ENCODE assay signal across 11 cellular contexts in genomic region chr11:2402106-2402505, GRCh38. TPM values are rescaled to one million over a fixed set of nuclear protein-coding genes. Genes with fewer than 3 reads are reported as not detected.
DNase-seq lines count a peak whose midpoint lies in the region; ATAC-seq and TF ChIP-seq lines count a peak whose summit lies in the region.
"Had no signal": no experiment of that assay in that cellular context is flagged by ENCODE, and none has a peak within 500 bp of the region (broad histone marks: within the 10 kb centered on the region; RNA-seq: fewer than 3 reads in every experiment).

No MANE protein-coding gene starts in this region.

- DNase-seq in A673 (ENCODE audit: low spot score) (no peak), HCT116 (ENCODE audit: low read depth, low spot score) (no peak), DMS79 (lab: John Stamatoyannopoulos, UW) (no peak), right cardiac atrium (no peak)
- DNase-seq: esophagus squamous epithelium, NCI-H1092 had no signal

- no peaks in the 10 kb centered on the region for H3K9me2 ChIP-seq in HCT116 (ENCODE audit: insufficient read depth)

- POLR2A ChIA-PET in A673 (lab: Charles Lee; ENCODE audit: low non-redundant PET): no interaction called here
- POLR2A ChIA-PET in HCT116 (lab: Charles Lee): no interaction called here

- H4K20me1 ChIP-seq in HCT116 (ENCODE audit: insufficient read depth): no peaks in the 10 kb centered on the region

- BruUV-seq in A673 (replicated peaks; lab: Mats Ljungman, UMichigan) (no TSS peak), HCT116 (replicated peaks; lab: Mats Ljungman, UMichigan) (no TSS peak)

- TF ChIP-seq RAD21 in HCT116 (IDR thresholded peaks at IDR 0.05; ENCODE audit: low read depth): no peak

- CTCF ChIA-PET in A673 (lab: Charles Lee) (no interaction called here), HCT116 (lab: Charles Lee) (interaction anchor here (5.0 kb wide), 1 partner anchor 18 kb away, joined by 42 read pairs; no protein-coding TSS in a partner anchor)

- H3K4me2 ChIP-seq in HCT116 (ENCODE audit: low read length): peak overlapping the region; percentile 97

- H3K27ac ChIP-seq in A673 (ENCODE audit: low read depth, low read length, poor library complexity, severe bottlenecking) (no peak overlapping the region), HCT116 (ENCODE audit: low read depth, low read length) (peak overlapping the region; percentile 73; the same call in 1 of the 2 replicates), iPS-20b (ENCODE audit: low read length) (no peak overlapping the region), right cardiac atrium (ENCODE audit: low read length) (no peak overlapping the region)

- 88% methylated on average over 13 of the region's 13 CpGs for WGBS in right cardiac atrium

- H3K27me3 ChIP-seq in A673 (replicated peaks; ENCODE audit: insufficient read depth, low read depth, low read length, poor library complexity) (no peaks in the 10 kb centered on the region), HCT116 (ENCODE audit: insufficient read depth, low read length) (no peaks in the 10 kb centered on the region), iPS-20b (ENCODE audit: insufficient read depth, low read length) (no peaks in the 10 kb centered on the region), right cardiac atrium (ENCODE audit: control insufficient read depth, insufficient read depth) (no peaks in the 10 kb centered on the region)
- H3K27me3 ChIP-seq: esophagus squamous epithelium had no signal

- H3K9me3 ChIP-seq in A673 (ENCODE audit: low read depth, low read length, poor library complexity, severe bottlenecking) (no peaks in the 10 kb centered on the region), HCT116 (ENCODE audit: control insufficient read depth in 1 of 2, insufficient read depth in 1 of 2, low read depth in 1 of 2, low read length in 2 of 2) (no peaks in the 10 kb centered on the region), iPS-20b (ENCODE audit: insufficient read depth, low read depth, low read length) (no peaks in the 10 kb centered on the region), right cardiac atrium (ENCODE audit: control insufficient read depth, low read length) (no peaks in the 10 kb centered on the region)
- H3K9me3 ChIP-seq: esophagus squamous epithelium had no signal

- no peak for ATAC-seq in HCT116
- ATAC-seq in activated T-helper 17 cell treated with anti-CD3 and anti-CD28 coated beads, Interleukin-2, amount 50 U/mL, for 72 hours (replicated peaks): no peak
- no peak for ATAC-seq in HG03196 (IDR thresholded peaks at IDR 0.05; ENCODE audit: unreplicated experiment)
- no peak for ATAC-seq in HG02981 (IDR thresholded peaks at IDR 0.05; ENCODE audit: unreplicated experiment)
- ATAC-seq in right cardiac atrium: no peak

- H3K9ac ChIP-seq in HCT116 (ENCODE audit: low read length) (peak overlapping the region; percentile 96), iPS-20b (ENCODE audit: low read depth, low read length) (0 out of 2 replicates have a peak overlapping the region, but pooled peaks have one; percentile 99)

- H3K27ac Mint-ChIP-seq in activated T-helper 17 cell treated with anti-CD3 and anti-CD28 coated beads, Interleukin-2, amount 50 U/mL, for 72 hours: no peak overlapping the region

- intact Hi-C loops in A673 (cut with micrococcal nuclease; ENCODE audit: unreplicated experiment) (no loop called here), HCT116 (cut with micrococcal nuclease) (loop anchor here (5.0 kb wide), 3 partner anchors 95 to 220 kb away; no protein-coding TSS in a partner anchor), right cardiac atrium (cut with DNase I) (loop anchor here in 1 of 4 donors (5.0 kb wide), 1 partner anchor 90 kb away; no protein-coding TSS in a partner anchor)

- no peaks in the 10 kb centered on the region for H3K4me1 Mint-ChIP-seq in activated T-helper 17 cell treated with anti-CD3 and anti-CD28 coated beads, Interleukin-2, amount 50 U/mL, for 72 hours

- RAD21 ChIA-PET in HCT116 (lab: Charles Lee; ENCODE audit: low non-redundant PET in 1 of 2, low total read pairs in 2 of 2, uncharacterized antibody in 2 of 2, unreplicated experiment in 2 of 2): no interaction called here

- peaks cover 25% of the 10 kb centered on the region for H3K36me3 Mint-ChIP-seq in activated T-helper 17 cell treated with anti-CD3 and anti-CD28 coated beads, Interleukin-2, amount 50 U/mL, for 72 hours (ENCODE audit: low read depth)

- TF ChIP-seq CTCF in A673 (conservative IDR thresholded peaks at IDR 0.05; ENCODE audit: low read depth, low read length) (no peak), HCT116 (IDR thresholded peaks at IDR 0.05 in 2 of 3, conservative IDR thresholded peaks at IDR 0.05 in 1 of 3; ENCODE audit: borderline replicate concordance in 1 of 3, insufficient read depth in 1 of 3, low read depth in 2 of 3, low read length in 2 of 3) (no peak)

- H3K27me3 Mint-ChIP-seq in activated T-helper 17 cell treated with anti-CD3 and anti-CD28 coated beads, Interleukin-2, amount 50 U/mL, for 72 hours: no peaks in the 10 kb centered on the region

- H3K79me2 ChIP-seq in HCT116 (ENCODE audit: insufficient read depth, low read length): peaks cover 20% of the 10 kb centered on the region

- H3K4me3 Mint-ChIP-seq in activated T-helper 17 cell treated with anti-CD3 and anti-CD28 coated beads, Interleukin-2, amount 50 U/mL, for 72 hours: peak overlapping the region; percentile 82

- H2AFZ ChIP-seq in HCT116 (ENCODE audit: low read depth, low read length, poor library complexity, severe bottlenecking): no peak overlapping the region

- H3K36me3 ChIP-seq in A673 (ENCODE audit: insufficient read depth, low read length, poor library complexity, severe bottlenecking) (no peaks in the 10 kb centered on the region), HCT116 (ENCODE audit: control insufficient read depth in 1 of 2, insufficient read depth in 2 of 2, low read length in 2 of 2) (peaks cover 7 to 10% of the 10 kb centered on the region in 2 experiments; a peak in 3 of 4 replicates), iPS-20b (ENCODE audit: insufficient read depth, low read depth, low read length) (peaks cover 15% of the 10 kb centered on the region; the same call in 1 of the 2 replicates)

- H3K4me1 ChIP-seq in A673 (ENCODE audit: insufficient read depth, low read length, poor library complexity, severe bottlenecking) (peaks cover 8% of the 10 kb centered on the region), HCT116 (ENCODE audit: control insufficient read depth in 1 of 2, insufficient read depth in 2 of 2, low read length in 2 of 2) (peaks cover 16 to 27% of the 10 kb centered on the region in 2 experiments), iPS-20b (ENCODE audit: insufficient read depth, low read length) (no peaks in the 10 kb centered on the region; the same call in 1 of the 2 replicates), right cardiac atrium (ENCODE audit: control insufficient read depth, insufficient read depth, low read length) (peaks cover 13% of the 10 kb centered on the region)

- peak overlapping the region; percentile 82 for H3K4me3 ChIP-seq in A673 (ENCODE audit: low read depth, low read length, poor library complexity, severe bottlenecking)
- peak overlapping the region; percentile 100 for H3K4me3 ChIP-seq in HCT116 (replicated peaks in 1 of 2; ENCODE audit: low read depth in 1 of 2, low read length in 2 of 2)
- H3K4me3 ChIP-seq in iPS-20b (ENCODE audit: low read length): no peak overlapping the region
- H3K4me3 ChIP-seq in right cardiac atrium (ENCODE audit: low read length): no peak overlapping the region

- TF ChIP-seq POLR2A in HCT116 (IDR thresholded peaks at IDR 0.05; ENCODE audit: borderline replicate concordance, extremely low read depth, insufficient read depth, insufficient read length): no peak

- H3K9me3 Mint-ChIP-seq in activated T-helper 17 cell treated with anti-CD3 and anti-CD28 coated beads, Interleukin-2, amount 50 U/mL, for 72 hours: no peaks in the 10 kb centered on the region

TF ChIP-seq in HCT116, 20 proteins besides CTCF, POLR2A, EP300 and RAD21 (continues in another document):
- TF ChIP-seq CEBPB (IDR thresholded peaks at IDR 0.05; ENCODE audit: low read depth) (no peak), CBX3 (IDR thresholded peaks at IDR 0.05; ENCODE audit: low read depth) (no peak), POLR2AphosphoS5 (IDR thresholded peaks at IDR 0.05; ENCODE audit: low read depth, low read length) (no peak), EGR1 (IDR thresholded peaks at IDR 0.05; ENCODE audit: low read depth) (no peak), MAX (IDR thresholded peaks at IDR 0.05) (no peak), SP1 (IDR thresholded peaks at IDR 0.05; ENCODE audit: low read depth) (no peak), ELF1 (IDR thresholded peaks at IDR 0.05; ENCODE audit: borderline replicate concordance, low read depth) (no peak), JUND (IDR thresholded peaks at IDR 0.05) (no peak), EZH2 (IDR thresholded peaks at IDR 0.05) (no peak)
- TF ChIP-seq, protein P1, sequence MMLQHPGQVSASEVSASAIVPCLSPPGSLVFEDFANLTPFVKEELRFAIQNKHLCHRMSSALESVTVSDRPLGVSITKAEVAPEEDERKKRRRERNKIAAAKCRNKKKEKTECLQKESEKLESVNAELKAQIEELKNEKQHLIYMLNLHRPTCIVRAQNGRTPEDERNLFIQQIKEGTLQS (IDR thresholded peaks at IDR 0.05): no peak

RNA-seq across cellular contexts. Expression of gene TSSC4, which starts 1.6 kb away (rescaled TPM):
- total RNA-seq in A673 (2021) (41.3 and 46.8 TPM in 2 replicates), HCT116 (2021; ENCODE audit: unreplicated experiment) (47.1 TPM), right cardiac atrium (10 to 100 TPM; 30.5 to 50.4 (median 37.1) TPM)
- 40.5 and 46.1 TPM in 2 replicates for polyA plus RNA-seq in HCT116 (2012)
- total RNA-seq in activated T-helper 17 cell treated with anti-CD3 and anti-CD28 coated beads, Interleukin-2, amount 50 U/mL, for 72 hours: 10 to 100 TPM; 19.7 to 58.7 TPM
- 31.8 TPM for polyA plus RNA-seq in right cardiac atrium

RNA-seq across cellular contexts. Expression of gene CD81, which starts 25.0 kb away (rescaled TPM):
- total RNA-seq in A673 (2021) (183 and 194 TPM in 2 replicates), HCT116 (2021; ENCODE audit: unreplicated experiment) (296 TPM), right cardiac atrium (100 to 1,000 TPM; 677 to 920 (median 748) TPM)
- 454 and 578 TPM in 2 replicates for polyA plus RNA-seq in HCT116 (2012)
- 100 to 1,000 TPM; 147 to 170 TPM for total RNA-seq in activated T-helper 17 cell treated with anti-CD3 and anti-CD28 coated beads, Interleukin-2, amount 50 U/mL, for 72 hours
- polyA plus RNA-seq in right cardiac atrium: 869 TPM

RNA-seq across cellular contexts. Expression of gene TRPM5, which starts 42.2 kb away (rescaled TPM):
- not detected in 2 replicates for total RNA-seq in A673 (2021)
- 0.07 TPM for total RNA-seq in HCT116 (2021; ENCODE audit: unreplicated experiment)
- polyA plus RNA-seq in HCT116 (2012): not detected in 2 replicates
- not detected for total RNA-seq in activated T-helper 17 cell treated with anti-CD3 and anti-CD28 coated beads, Interleukin-2, amount 50 U/mL, for 72 hours
- total RNA-seq in right cardiac atrium: not detected
- 0.02 TPM for polyA plus RNA-seq in right cardiac atrium
- total RNA-seq: esophagus squamous epithelium, RPMI7951 had no signal

RNA-seq across cellular contexts. Expression of gene KCNQ1, which starts 42.7 kb away (rescaled TPM):
- not detected in 2 replicates for total RNA-seq in A673 (2021)
- total RNA-seq in HCT116 (2021; ENCODE audit: unreplicated experiment): 10.7 TPM
- 8.5 and 10.8 TPM in 2 replicates for polyA plus RNA-seq in HCT116 (2012)
- total RNA-seq in activated T-helper 17 cell treated with anti-CD3 and anti-CD28 coated beads, Interleukin-2, amount 50 U/mL, for 72 hours: 1 to 10 TPM; 7.0 to 9.7 TPM
- total RNA-seq in right cardiac atrium: 10 to 100 TPM; 36.5 to 46.8 (median 41.0) TPM
- polyA plus RNA-seq in right cardiac atrium: 36.4 TPM
- total RNA-seq: RPMI7951 had no signal

Comparison
In these comparisons a context has a peak if more than half of its experiments do, and no peak if none do; other contexts are left out.
1. H3K4me3 ChIP-seq: peak in A673 (single experiment) and HCT116 (2 of 2); none in iPS-20b (single experiment) and right cardiac atrium (single experiment).